23 cellular contexts compared by ENCODE assay signal in the genomic region with DNA sequence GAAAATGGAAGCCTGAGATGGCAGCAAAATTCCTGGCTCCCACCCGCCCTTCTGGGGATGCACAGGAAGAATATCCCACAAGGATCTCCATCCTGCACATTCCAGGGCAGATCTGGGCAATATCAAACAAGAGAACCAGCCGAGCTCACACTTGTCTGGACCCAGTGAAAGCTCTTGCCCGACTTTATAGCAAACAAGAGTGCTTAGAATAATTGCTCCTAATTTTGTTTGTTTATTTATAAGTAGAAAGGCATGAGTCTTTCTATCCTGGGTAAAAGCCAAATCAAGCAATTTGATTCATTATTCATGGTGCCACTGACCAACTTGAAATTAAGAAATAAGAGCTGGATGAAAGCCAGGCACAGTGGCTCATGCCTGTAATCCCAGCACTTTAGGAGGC.
DNase-seq lines count a peak whose midpoint lies in the region; ATAC-seq and TF ChIP-seq lines count a peak whose summit lies in the region.
"Had no signal": no experiment of that assay in that cellular context is flagged by ENCODE, and none has a peak within 500 bp of the region (broad histone marks: within the 10 kb centered on the region; RNA-seq: fewer than 3 reads in every experiment).

No MANE protein-coding gene starts in this region.

- TF ChIP-seq POLR2A in gastroesophageal sphincter (IDR thresholded peaks at IDR 0.05), result no peak
- no peak for TF ChIP-seq POLR2A in lower leg skin (IDR thresholded peaks at IDR 0.05)

- TF ChIP-seq EP300 in gastroesophageal sphincter (IDR thresholded peaks at IDR 0.05), result no peak

- H3K36me3 ChIP-seq in HEK293 (ENCODE audit: control insufficient read depth in 2 of 2, insufficient read depth in 1 of 2, low read length in 2 of 2) (no peaks in the 10 kb centered on the region), neuronal stem cell (replicated peaks in 1 of 2; ENCODE audit: control insufficient read depth in 2 of 2, insufficient read depth in 2 of 2, low read length in 2 of 2) (no peaks in the 10 kb centered on the region), gastroesophageal sphincter (no peaks in the 10 kb centered on the region)
- H3K36me3 ChIP-seq: colonic mucosa, upper lobe of left lung had no signal

- no peak overlapping the region for H4K91ac ChIP-seq in neuronal stem cell (ENCODE audit: low read depth, low read length, poor library complexity)

- no peak overlapping the region for H3K9ac ChIP-seq in neuronal stem cell (ENCODE audit: low read depth, low read length, poor library complexity)

- no peak overlapping the region for H2BK12ac ChIP-seq in neuronal stem cell (ENCODE audit: low read length)

- intact Hi-C loops in lower leg skin (cut with DNase I; ENCODE audit: low total_unique reads), result no loop called here

- H3K27ac ChIP-seq in HEK293 (ENCODE audit: extremely low read depth, low read depth, low read length) (no peak overlapping the region), epithelial cell of prostate (no peak overlapping the region), neuronal stem cell (replicated peaks; ENCODE audit: low read length) (no peak overlapping the region), gastroesophageal sphincter (no peak overlapping the region)
- H3K27ac ChIP-seq: body of pancreas, colonic mucosa, upper lobe of left lung had no signal

- no peak overlapping the region for H4K8ac ChIP-seq in neuronal stem cell (ENCODE audit: low read depth, low read length)

- no peaks in the 10 kb centered on the region for H3K79me1 ChIP-seq in neuronal stem cell (ENCODE audit: low read depth, low read length)

- H3K9me3 ChIP-seq in HEK293 (ENCODE audit: control insufficient read depth, insufficient read depth, low read depth, low read length) (no peaks in the 10 kb centered on the region), neuronal stem cell (replicated peaks in 1 of 2; ENCODE audit: control insufficient read depth in 2 of 2, insufficient read depth in 1 of 2, low read depth in 1 of 2, low read length in 2 of 2) (no peaks in the 10 kb centered on the region), gastroesophageal sphincter (peaks cover 0 to 10% (median 0%) of the 10 kb centered on the region in 3 donors)
- H3K9me3 ChIP-seq: body of pancreas, colonic mucosa, upper lobe of left lung had no signal

- no peak overlapping the region for H3K4ac ChIP-seq in neuronal stem cell (ENCODE audit: low read length)

- H3K14ac ChIP-seq in neuronal stem cell (ENCODE audit: low read length), result no peak overlapping the region

- no peak overlapping the region for H2BK15ac ChIP-seq in neuronal stem cell (ENCODE audit: low read length)

- H3K4me3 ChIP-seq in HEK293 (ENCODE audit: low read depth, low read length) (no peak overlapping the region), neuronal stem cell (ENCODE audit: low read length in 2 of 2) (no peak overlapping the region), gastroesophageal sphincter (no peak overlapping the region), lower leg skin (ENCODE audit: low read depth, poor library complexity, severe bottlenecking) (no peak overlapping the region)
- H3K4me3 ChIP-seq: body of pancreas, colonic mucosa, K562, upper lobe of left lung had no signal

- H3K23ac ChIP-seq in neuronal stem cell (ENCODE audit: low read depth, low read length, poor library complexity), result no peak overlapping the region

- H3K4me1 ChIP-seq in HEK293 (ENCODE audit: control insufficient read depth, insufficient read depth, low read length), result no peaks in the 10 kb centered on the region
- H3K4me1 ChIP-seq in neuronal stem cell (ENCODE audit: control insufficient read depth in 2 of 2, insufficient read depth in 1 of 2, low read depth in 1 of 2, low read length in 2 of 2), result no peaks in the 10 kb centered on the region
- no peaks in the 10 kb centered on the region for H3K4me1 ChIP-seq in gastroesophageal sphincter
- H3K4me1 ChIP-seq: body of pancreas, colonic mucosa, upper lobe of left lung had no signal

- no peak overlapping the region for H2BK5ac ChIP-seq in neuronal stem cell (ENCODE audit: low read length)

- ATAC-seq in gastroesophageal sphincter, result no peak
- ATAC-seq: activated T-cell treated with anti-CD3 and anti-CD28 coated beads, Interleukin-2, amount 50 U/mL, for 72 hours; body of pancreas; K562 had no signal

- H2AFZ ChIP-seq in neuronal stem cell (ENCODE audit: low read length), result peak overlapping the region; percentile 71

- peak; percentile 9 for DNase-seq in RPMI7951 (ENCODE audit: low read depth)
- DNase-seq in epithelial cell of prostate (ENCODE audit: low read depth, low spot score), result peak; percentile 22
- DNase-seq in neuronal stem cell (ENCODE audit: low spot score), result no peak
- no peak for DNase-seq in lower leg skin (ENCODE audit: low spot score in 2 of 2)
- no peak for DNase-seq in OCI-M2 (lab: John Stamatoyannopoulos, UW; ENCODE audit: unreplicated experiment)
- DNase-seq: activated CD4-positive, alpha-beta T cell treated with anti-CD3 and anti-CD28 coated beads for 1 hour; activated CD8-positive, alpha-beta memory T cell treated with anti-CD3 and anti-CD28 coated beads for 24 hours; activated naive CD4-positive, alpha-beta T cell treated with anti-CD3 and anti-CD28 coated beads, Interleukin-2, amount 50 U/mL, for 16 hours; activated T-cell treated with anti-CD3 and anti-CD28 coated beads, Interleukin-2, amount 50 U/mL, for 72 hours; Calu3; colonic mucosa; MV-4-11; NCI-H187; NCI-H345; NK-92 treated with Interleukin-12 subunit alpha and Interleukin-12 subunit beta, amount 100 ng/mL, for 24 hours; nucleus accumbens; retina; stimulated activated CD4-positive, alpha-beta T cell treated with anti-CD3 and anti-CD28 coated beads, Interleukin-12 subunit alpha, Interleukin-12 subunit beta, amount 100 ng/mL, for 4 hours; upper lobe of left lung had no signal

- H3K18ac ChIP-seq in neuronal stem cell (ENCODE audit: low read length), result no peak overlapping the region

- no peak overlapping the region for H2AK5ac ChIP-seq in neuronal stem cell (ENCODE audit: low read depth, low read length)

- CTCF ChIA-PET in HEK293 (lab: Yijun Ruan, JAX), result interaction anchor here (0.6 to 1.9 kb wide), 5 partner anchors 31 to 222 kb away, joined by 3 to 14 read pairs (median 8); no protein-coding TSS in a partner anchor

- no peaks in the 10 kb centered on the region for H3K27me3 ChIP-seq in neuronal stem cell (ENCODE audit: control insufficient read depth in 3 of 3, insufficient read depth in 3 of 3, low read depth in 1 of 3, low read length in 3 of 3)
- H3K27me3 ChIP-seq in gastroesophageal sphincter, result no peaks in the 10 kb centered on the region
- H3K27me3 ChIP-seq: body of pancreas, colonic mucosa, upper lobe of left lung had no signal

- POLR2A ChIA-PET in HEK293 (lab: Yijun Ruan, JAX), result no interaction called here

- H2BK120ac ChIP-seq in neuronal stem cell (ENCODE audit: low read depth, low read length), result no peak overlapping the region

- no CpG with 5 or more reads among the region's 3 CpGs for WGBS in neuronal stem cell (ENCODE audit: extremely low coverage in 2 of 2, insufficient read length in 2 of 2, insufficient replicate concordance in 1 of 2), 2 donors
- WGBS in gastroesophageal sphincter (ENCODE audit: low coverage in 1 of 2), 2 donors, result 30 to 31% methylated on average over 2 to 3 of the region's 3 CpGs
- 18 to 25% methylated on average over 3 of the region's 3 CpGs for WGBS in lower leg skin, 2 donors

- no peak overlapping the region for H3K4me2 ChIP-seq in neuronal stem cell (ENCODE audit: insufficient read depth, low read length, poor library complexity, severe bottlenecking)

- TF ChIP-seq CTCF in HEK293 (tag by site-specific recombination; IDR thresholded peaks at IDR 0.05) (no peak), gastroesophageal sphincter (IDR thresholded peaks at IDR 0.05) (no peak), lower leg skin (IDR thresholded peaks at IDR 0.05) (no peak)

TF ChIP-seq in HEK293, 187 proteins besides CTCF, POLR2A, EP300 and RAD21:
- TF ChIP-seq, protein P1, sequence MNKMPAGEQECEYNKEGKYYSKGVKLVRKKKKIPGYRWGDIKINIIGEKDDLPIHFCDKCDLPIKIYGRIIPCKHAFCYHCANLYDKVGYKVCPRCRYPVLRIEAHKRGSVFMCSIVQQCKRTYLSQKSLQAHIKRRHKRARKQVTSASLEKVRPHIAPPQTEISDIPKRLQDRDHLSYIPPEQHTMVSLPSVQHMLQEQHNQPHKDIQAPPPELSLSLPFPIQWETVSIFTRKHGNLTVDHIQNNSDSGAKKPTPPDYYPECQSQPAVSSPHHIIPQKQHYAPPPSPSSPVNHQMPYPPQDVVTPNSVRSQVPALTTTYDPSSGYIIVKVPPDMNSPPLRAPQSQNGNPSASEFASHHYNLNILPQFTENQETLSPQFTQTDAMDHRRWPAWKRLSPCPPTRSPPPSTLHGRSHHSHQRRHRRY (tag by site-specific recombination; IDR thresholded peaks at IDR 0.05), result no peak
- peak; percentile 51; the same call in 1 of the 2 replicates for TF ChIP-seq IKZF3 (tag by site-specific recombination; IDR thresholded peaks at IDR 0.05)
- peak; percentile 30; the same call in 1 of the 2 replicates for TF ChIP-seq ZEB2 (tag by site-specific recombination; IDR thresholded peaks at IDR 0.05)
TF ChIP-seq in HEK293: peak in this region for 2.

Comparison
In these comparisons a context has a peak if more than half of its experiments do, and no peak if none do; other contexts are left out.
1. DNase-seq: peak in RPMI7951 (single experiment) and epithelial cell of prostate (single experiment); none in neuronal stem cell (single experiment), lower leg skin (0 of 2) and OCI-M2 (single experiment).